In the genomic region with DNA sequence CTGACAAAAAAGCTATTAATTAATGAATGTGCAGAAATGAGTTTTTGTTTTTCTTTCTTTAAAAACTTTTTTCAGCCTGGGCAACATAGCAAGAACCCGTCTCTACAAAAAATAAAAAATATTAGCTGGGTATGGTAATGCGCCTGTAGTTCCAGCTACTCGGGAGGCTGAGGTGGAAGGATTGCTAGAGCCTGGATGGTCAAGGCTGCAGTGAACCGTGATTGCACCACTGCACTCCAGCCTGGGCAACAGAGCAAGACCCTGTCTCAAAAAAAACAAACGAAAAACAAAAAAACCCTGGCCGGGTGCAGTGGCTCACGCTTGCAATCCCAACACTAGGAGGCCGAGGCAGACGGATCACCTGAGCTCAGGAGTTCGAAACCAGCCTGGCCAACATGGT, we compare ENCODE assay signal across 9 cellular contexts.
"Had no signal": no experiment of that assay in that cellular context is flagged by ENCODE, and none has a peak within 500 bp of the region (broad histone marks: within the 10 kb centered on the region; RNA-seq: fewer than 3 reads in every experiment).

No MANE protein-coding gene starts in this region.

- H3K27me3 ChIP-seq: ascending aorta, gastrocnemius medialis had no signal

- H3K4me3 ChIP-seq: ascending aorta, gastrocnemius medialis had no signal

- H3K9me3 ChIP-seq: ascending aorta, gastrocnemius medialis had no signal

- H3K27ac Mint-ChIP-seq: mesothelial cell of epicardium; stimulated activated naive B cell treated with anti-CD40 and anti-IgM and Interleukin-4, amounts not matched to agents 10 μg/mL and 1 μg/mL and 100 μg/mL, for 72 hours; type B pancreatic cell had no signal

- H3K4me1 ChIP-seq: ascending aorta had no signal

- H3K27me3 Mint-ChIP-seq: stimulated activated naive B cell treated with anti-CD40 and anti-IgM and Interleukin-4, amounts not matched to agents 10 μg/mL and 1 μg/mL and 100 μg/mL, for 72 hours; type B pancreatic cell had no signal

- H3K4me1 Mint-ChIP-seq: mesothelial cell of epicardium had no signal

- H3K9me3 Mint-ChIP-seq: mesothelial cell of epicardium; stimulated activated naive B cell treated with anti-CD40 and anti-IgM and Interleukin-4, amounts not matched to agents 10 μg/mL and 1 μg/mL and 100 μg/mL, for 72 hours; type B pancreatic cell had no signal

- DNase-seq: activated CD4-positive, alpha-beta T cell treated with anti-CD3 and anti-CD28 coated beads for 1 hour; gastrocnemius medialis; kidney; small intestine; stimulated activated naive B cell treated with anti-CD40 and anti-IgM and Interleukin-4, amounts not matched to agents 10 μg/mL and 1 μg/mL and 100 μg/mL, for 72 hours; T-helper 9 cell had no signal

- ATAC-seq: gastrocnemius medialis; stimulated activated naive B cell treated with anti-CD40 and anti-IgM and Interleukin-4, amounts not matched to agents 10 μg/mL and 1 μg/mL and 100 μg/mL, for 72 hours had no signal

- H3K27ac ChIP-seq: ascending aorta had no signal

- H3K4me3 Mint-ChIP-seq: mesothelial cell of epicardium; stimulated activated naive B cell treated with anti-CD40 and anti-IgM and Interleukin-4, amounts not matched to agents 10 μg/mL and 1 μg/mL and 100 μg/mL, for 72 hours; type B pancreatic cell had no signal
